In genomic region chr7:36305648-36306047, GRCh38 we compare ENCODE assay signal across 19 cellular contexts.
"Had no signal": no experiment of that assay in that cellular context is flagged by ENCODE, and none has a peak within 500 bp of the region (broad histone marks: within the 10 kb centered on the region; RNA-seq: fewer than 3 reads in every experiment).

No MANE protein-coding gene starts in this region.

- DNase-seq: erythroblast; heart right ventricle; hypothalamus; left ventricle myocardium inferior; lower lobe of right lung; mesenchymal stem cell; naive B cell; occipital lobe; right lobe of liver; spleen; stimulated activated CD4-positive, alpha-beta T cell treated with anti-CD3 and anti-CD28 coated beads, Interleukin-15, amount 100 ng/mL, for 24 hours; stimulated activated CD4-positive, alpha-beta T cell treated with anti-CD3 and anti-CD28 coated beads, Interleukin-1b, Interleukin-23, amount 100 ng/mL, for 48 hours; stimulated activated CD4-positive, alpha-beta T cell treated with anti-CD3 and anti-CD28 coated beads, Interleukin-4, amount 100 ng/mL, for 24 hours; stimulated activated naive B cell treated with anti-CD40 and anti-IgM and Interleukin-4, amounts not matched to agents 10 μg/mL and 1 μg/mL and 100 μg/mL, for 72 hours had no signal

- H3K36me3 ChIP-seq: left ventricle myocardium inferior, lower lobe of right lung, pancreas, prostate gland, right lobe of liver, tibial artery, upper lobe of left lung, vagina had no signal

- ATAC-seq: heart right ventricle; lower lobe of right lung; pancreas; right lobe of liver; stimulated activated naive B cell treated with anti-CD40 and anti-IgM and Interleukin-4, amounts not matched to agents 10 μg/mL and 1 μg/mL and 100 μg/mL, for 72 hours had no signal

- H3K4me3 ChIP-seq: heart right ventricle, left ventricle myocardium inferior, lower lobe of right lung, pancreas, prostate gland, right lobe of liver, spleen, tibial artery, upper lobe of left lung, vagina had no signal

- H3K27ac ChIP-seq: heart right ventricle, left ventricle myocardium inferior, lower lobe of right lung, pancreas, prostate gland, right lobe of liver, spleen, upper lobe of left lung, vagina had no signal

- H3K9me3 ChIP-seq: heart right ventricle, left ventricle myocardium inferior, lower lobe of right lung, pancreas, prostate gland, right lobe of liver, spleen, tibial artery, upper lobe of left lung, vagina had no signal

- H3K27me3 ChIP-seq: heart right ventricle, pancreas, right lobe of liver, spleen, tibial artery, upper lobe of left lung, vagina had no signal
